Comparison of ENCODE assay signal across 1 cellular context in genomic region chr9:129487658-129488483, GRCh38.
TF ChIP-seq lines count a peak whose summit lies in the region.

No MANE protein-coding gene starts in this region.

TF ChIP-seq in HepG2, 621 proteins besides CTCF, POLR2A, EP300 and RAD21 (continued from another document and continues in another):
- TF ChIP-seq, protein P1, sequence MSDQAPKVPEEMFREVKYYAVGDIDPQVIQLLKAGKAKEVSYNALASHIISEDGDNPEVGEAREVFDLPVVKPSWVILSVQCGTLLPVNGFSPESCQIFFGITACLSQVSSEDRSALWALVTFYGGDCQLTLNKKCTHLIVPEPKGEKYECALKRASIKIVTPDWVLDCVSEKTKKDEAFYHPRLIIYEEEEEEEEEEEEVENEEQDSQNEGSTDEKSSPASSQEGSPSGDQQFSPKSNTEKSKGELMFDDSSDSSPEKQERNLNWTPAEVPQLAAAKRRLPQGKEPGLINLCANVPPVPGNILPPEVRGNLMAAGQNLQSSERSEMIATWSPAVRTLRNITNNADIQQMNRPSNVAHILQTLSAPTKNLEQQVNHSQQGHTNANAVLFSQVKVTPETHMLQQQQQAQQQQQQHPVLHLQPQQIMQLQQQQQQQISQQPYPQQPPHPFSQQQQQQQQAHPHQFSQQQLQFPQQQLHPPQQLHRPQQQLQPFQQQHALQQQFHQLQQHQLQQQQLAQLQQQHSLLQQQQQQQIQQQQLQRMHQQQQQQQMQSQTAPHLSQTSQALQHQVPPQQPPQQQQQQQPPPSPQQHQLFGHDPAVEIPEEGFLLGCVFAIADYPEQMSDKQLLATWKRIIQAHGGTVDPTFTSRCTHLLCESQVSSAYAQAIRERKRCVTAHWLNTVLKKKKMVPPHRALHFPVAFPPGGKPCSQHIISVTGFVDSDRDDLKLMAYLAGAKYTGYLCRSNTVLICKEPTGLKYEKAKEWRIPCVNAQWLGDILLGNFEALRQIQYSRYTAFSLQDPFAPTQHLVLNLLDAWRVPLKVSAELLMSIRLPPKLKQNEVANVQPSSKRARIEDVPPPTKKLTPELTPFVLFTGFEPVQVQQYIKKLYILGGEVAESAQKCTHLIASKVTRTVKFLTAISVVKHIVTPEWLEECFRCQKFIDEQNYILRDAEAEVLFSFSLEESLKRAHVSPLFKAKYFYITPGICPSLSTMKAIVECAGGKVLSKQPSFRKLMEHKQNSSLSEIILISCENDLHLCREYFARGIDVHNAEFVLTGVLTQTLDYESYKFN (CRISPR knock-in tag; conservative IDR thresholded peaks at IDR 0.05), result no peak
- TF ChIP-seq HOXA9 (CRISPR knock-in tag; IDR thresholded peaks at IDR 0.05; ENCODE audit: borderline replicate concordance) (no peak), PHF20 (CRISPR knock-in tag; IDR thresholded peaks at IDR 0.05) (peak; percentile 56; the same call in 1 of the 2 replicates), KDM5B (CRISPR knock-in tag; IDR thresholded peaks at IDR 0.05; ENCODE audit: borderline replicate concordance) (no peak; the same call in 1 of the 2 replicates), ZNF891 (CRISPR knock-in tag; IDR thresholded peaks at IDR 0.05) (no peak), ZNF839 (CRISPR knock-in tag; IDR thresholded peaks at IDR 0.05; ENCODE audit: borderline replicate concordance) (no peak), LCORL (IDR thresholded peaks at IDR 0.05) (no peak), LCORL (CRISPR knock-in tag; IDR thresholded peaks at IDR 0.05) (no peak), TGIF2 (CRISPR knock-in tag; IDR thresholded peaks at IDR 0.05) (peak; percentile 6; the same call in 1 of the 2 replicates), MIXL1 (CRISPR knock-in tag; IDR thresholded peaks at IDR 0.05) (no peak), SMAD1 (CRISPR knock-in tag; IDR thresholded peaks at IDR 0.05; ENCODE audit: borderline replicate concordance, low read depth) (no peak), MAFK (conservative IDR thresholded peaks at IDR 0.05 in 1 of 2, IDR thresholded peaks at IDR 0.05 in 1 of 2; ENCODE audit: low read length in 2 of 2) (peak; percentile 23 to 64), ZNF562 (CRISPR knock-in tag; IDR thresholded peaks at IDR 0.05; ENCODE audit: borderline replicate concordance) (no peak), ZFP37 (CRISPR knock-in tag; IDR thresholded peaks at IDR 0.05; ENCODE audit: borderline replicate concordance) (0 out of 2 replicates have a peak, but pooled peaks have one; percentile 7), TCF12 (IDR thresholded peaks at IDR 0.05) (no peak), TCF12 (CRISPR knock-in tag; IDR thresholded peaks at IDR 0.05) (0 out of 2 replicates have a peak, but pooled peaks have one; percentile 18), ZKSCAN8 (CRISPR knock-in tag; IDR thresholded peaks at IDR 0.05; ENCODE audit: borderline replicate concordance) (no peak), ZNF34 (CRISPR knock-in tag; IDR thresholded peaks at IDR 0.05; ENCODE audit: borderline replicate concordance) (no peak), PATZ1 (CRISPR knock-in tag; IDR thresholded peaks at IDR 0.05) (peak; percentile 9; the same call in 1 of the 2 replicates), ZNF276 (CRISPR knock-in tag; IDR thresholded peaks at IDR 0.05; ENCODE audit: low read depth) (no peak), ZNF496 (CRISPR knock-in tag; IDR thresholded peaks at IDR 0.05; ENCODE audit: insufficient replicate concordance) (no peak), ZNF747 (CRISPR knock-in tag; IDR thresholded peaks at IDR 0.05; ENCODE audit: borderline replicate concordance) (no peak), ZMAT3 (CRISPR knock-in tag; conservative IDR thresholded peaks at IDR 0.05) (no peak), HMG20A (CRISPR knock-in tag; IDR thresholded peaks at IDR 0.05; ENCODE audit: borderline replicate concordance) (no peak), SSRP1 (CRISPR knock-in tag; IDR thresholded peaks at IDR 0.05) (no peak), NCOA2 (CRISPR knock-in tag; IDR thresholded peaks at IDR 0.05) (no peak), TFE3 (CRISPR knock-in tag; IDR thresholded peaks at IDR 0.05) (no peak; the same call in 1 of the 2 replicates), FOXJ3 (CRISPR knock-in tag; IDR thresholded peaks at IDR 0.05; ENCODE audit: borderline replicate concordance) (no peak), HOXD1 (CRISPR knock-in tag; IDR thresholded peaks at IDR 0.05) (no peak), ZNF230 (CRISPR knock-in tag; IDR thresholded peaks at IDR 0.05) (no peak), CBX5 (CRISPR knock-in tag; IDR thresholded peaks at IDR 0.05; ENCODE audit: borderline replicate concordance) (no peak), KLF12 (CRISPR knock-in tag; IDR thresholded peaks at IDR 0.05; ENCODE audit: borderline replicate concordance) (no peak), ARHGAP35 (CRISPR knock-in tag; IDR thresholded peaks at IDR 0.05; ENCODE audit: borderline replicate concordance) (no peak), IRX3 (CRISPR knock-in tag; IDR thresholded peaks at IDR 0.05; ENCODE audit: borderline replicate concordance, low read depth) (no peak), TAF15 (IDR thresholded peaks at IDR 0.05; ENCODE audit: low read depth, low read length, poor library complexity, severe bottlenecking) (no peak), TMF1 (CRISPR knock-in tag; IDR thresholded peaks at IDR 0.05; ENCODE audit: low read depth) (no peak), ZNF567 (CRISPR knock-in tag; IDR thresholded peaks at IDR 0.05; ENCODE audit: borderline replicate concordance) (no peak), TOPORS (CRISPR knock-in tag; IDR thresholded peaks at IDR 0.05) (no peak), ZIK1 (CRISPR knock-in tag; IDR thresholded peaks at IDR 0.05; ENCODE audit: borderline replicate concordance, low read depth) (no peak), CEBPB (IDR thresholded peaks at IDR 0.05; ENCODE audit: borderline replicate concordance, low read depth, low read length) (no peak), NCOR1 (IDR thresholded peaks at IDR 0.05; ENCODE audit: borderline replicate concordance, low read length) (no peak), ZNF331 (CRISPR knock-in tag; IDR thresholded peaks at IDR 0.05) (no peak), NR2F2 (IDR thresholded peaks at IDR 0.05; ENCODE audit: borderline replicate concordance, low read depth) (no peak), ZNF451 (CRISPR knock-in tag; IDR thresholded peaks at IDR 0.05) (no peak), ZMYM3 (CRISPR knock-in tag; IDR thresholded peaks at IDR 0.05) (peak; percentile 75; the same call in 1 of the 2 replicates)
- TF ChIP-seq, protein P2, sequence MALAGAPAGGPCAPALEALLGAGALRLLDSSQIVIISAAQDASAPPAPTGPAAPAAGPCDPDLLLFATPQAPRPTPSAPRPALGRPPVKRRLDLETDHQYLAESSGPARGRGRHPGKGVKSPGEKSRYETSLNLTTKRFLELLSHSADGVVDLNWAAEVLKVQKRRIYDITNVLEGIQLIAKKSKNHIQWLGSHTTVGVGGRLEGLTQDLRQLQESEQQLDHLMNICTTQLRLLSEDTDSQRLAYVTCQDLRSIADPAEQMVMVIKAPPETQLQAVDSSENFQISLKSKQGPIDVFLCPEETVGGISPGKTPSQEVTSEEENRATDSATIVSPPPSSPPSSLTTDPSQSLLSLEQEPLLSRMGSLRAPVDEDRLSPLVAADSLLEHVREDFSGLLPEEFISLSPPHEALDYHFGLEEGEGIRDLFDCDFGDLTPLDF (CRISPR knock-in tag; IDR thresholded peaks at IDR 0.05), result no peak
- TF ChIP-seq, protein P3, sequence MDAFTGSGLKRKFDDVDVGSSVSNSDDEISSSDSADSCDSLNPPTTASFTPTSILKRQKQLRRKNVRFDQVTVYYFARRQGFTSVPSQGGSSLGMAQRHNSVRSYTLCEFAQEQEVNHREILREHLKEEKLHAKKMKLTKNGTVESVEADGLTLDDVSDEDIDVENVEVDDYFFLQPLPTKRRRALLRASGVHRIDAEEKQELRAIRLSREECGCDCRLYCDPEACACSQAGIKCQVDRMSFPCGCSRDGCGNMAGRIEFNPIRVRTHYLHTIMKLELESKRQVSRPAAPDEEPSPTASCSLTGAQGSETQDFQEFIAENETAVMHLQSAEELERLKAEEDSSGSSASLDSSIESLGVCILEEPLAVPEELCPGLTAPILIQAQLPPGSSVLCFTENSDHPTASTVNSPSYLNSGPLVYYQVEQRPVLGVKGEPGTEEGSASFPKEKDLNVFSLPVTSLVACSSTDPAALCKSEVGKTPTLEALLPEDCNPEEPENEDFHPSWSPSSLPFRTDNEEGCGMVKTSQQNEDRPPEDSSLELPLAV (CRISPR knock-in tag; conservative IDR thresholded peaks at IDR 0.05; ENCODE audit: low read depth), result no peak
- TF ChIP-seq, protein P4, sequence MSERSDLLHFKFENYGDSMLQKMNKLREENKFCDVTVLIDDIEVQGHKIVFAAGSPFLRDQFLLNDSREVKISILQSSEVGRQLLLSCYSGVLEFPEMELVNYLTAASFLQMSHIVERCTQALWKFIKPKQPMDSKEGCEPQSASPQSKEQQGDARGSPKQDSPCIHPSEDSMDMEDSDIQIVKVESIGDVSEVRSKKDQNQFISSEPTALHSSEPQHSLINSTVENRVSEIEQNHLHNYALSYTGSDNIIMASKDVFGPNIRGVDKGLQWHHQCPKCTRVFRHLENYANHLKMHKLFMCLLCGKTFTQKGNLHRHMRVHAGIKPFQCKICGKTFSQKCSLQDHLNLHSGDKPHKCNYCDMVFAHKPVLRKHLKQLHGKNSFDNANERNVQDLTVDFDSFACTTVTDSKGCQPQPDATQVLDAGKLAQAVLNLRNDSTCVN (CRISPR knock-in tag; IDR thresholded peaks at IDR 0.05; ENCODE audit: borderline replicate concordance), result no peak
